ENCODE assay signal across 8 cellular contexts in the genomic region with DNA sequence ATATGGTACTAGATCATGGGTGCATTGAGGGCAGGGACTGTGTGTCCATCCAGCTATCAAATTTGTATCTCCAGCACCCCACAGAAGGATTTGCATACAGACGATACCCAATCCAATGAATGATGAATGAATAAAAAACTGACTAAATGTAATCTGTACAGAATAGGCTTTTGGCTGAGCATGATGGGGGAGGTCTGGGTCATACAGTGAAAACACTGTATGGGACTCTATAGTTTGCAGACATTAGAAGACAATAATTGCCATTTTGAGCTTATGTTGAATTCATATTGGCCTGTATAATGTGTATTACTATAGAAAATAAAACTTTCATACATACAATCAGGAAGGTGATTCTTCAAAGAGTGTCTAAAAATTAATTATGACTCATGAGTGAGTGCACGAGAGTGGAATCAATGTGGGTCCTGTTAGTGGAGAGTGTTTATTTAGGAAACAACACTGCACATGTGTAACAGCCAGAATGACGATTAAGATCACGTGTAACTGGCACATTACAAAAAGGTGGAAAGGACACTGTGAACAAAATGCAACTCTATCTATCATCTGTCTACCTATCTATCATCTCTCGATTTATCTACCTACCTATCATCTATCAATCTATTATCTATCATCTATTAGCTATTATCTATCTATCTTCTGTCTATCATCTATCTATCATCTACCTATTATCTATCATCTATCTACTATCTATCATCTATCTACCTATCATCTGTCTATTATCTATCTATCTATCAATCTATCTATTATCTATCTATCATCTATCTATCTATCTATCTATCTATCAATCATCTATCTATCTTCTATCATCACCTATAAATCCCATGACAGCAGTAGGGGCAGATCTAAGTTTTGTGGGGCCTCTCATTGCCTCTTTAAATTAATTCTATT.
A peak's percentile ranks its signal among the peaks of the same experiment; 100 is the strongest.
DNase-seq lines count a peak whose midpoint lies in the region; ATAC-seq and TF ChIP-seq lines count a peak whose summit lies in the region.
"Had no signal": no experiment of that assay in that cellular context is flagged by ENCODE, and none has a peak within 500 bp of the region (broad histone marks: within the 10 kb centered on the region; RNA-seq: fewer than 3 reads in every experiment).

No MANE protein-coding gene starts in this region.

- H3K27me3 ChIP-seq in HL-60 (ENCODE audit: insufficient read depth, poor library complexity, severe bottlenecking) = no peaks in the 10 kb centered on the region
- H3K27me3 ChIP-seq in colonic mucosa = no peaks in the 10 kb centered on the region
- H3K27me3 ChIP-seq in osteoblast (ENCODE audit: insufficient read depth, low read length) = no peaks in the 10 kb centered on the region

- H3K4me1 ChIP-seq in colonic mucosa = peaks cover 9% of the 10 kb centered on the region
- H3K4me1 ChIP-seq in osteoblast (ENCODE audit: insufficient read depth, low read length) = peaks cover 38% of the 10 kb centered on the region

- H3K79me2 ChIP-seq in osteoblast (ENCODE audit: insufficient read depth, low read length) = no peaks in the 10 kb centered on the region

- peak overlapping the region; percentile 77 for H3K4me2 ChIP-seq in osteoblast (ENCODE audit: insufficient read depth, low read length)

- ATAC-seq in GM19463 (IDR thresholded peaks at IDR 0.05; ENCODE audit: unreplicated experiment) = peak; percentile 2
- no peak for ATAC-seq in GM18861 (IDR thresholded peaks at IDR 0.05; ENCODE audit: unreplicated experiment)

- H2AFZ ChIP-seq in osteoblast (ENCODE audit: low read length) = no peak overlapping the region

- no peaks in the 10 kb centered on the region for H4K20me1 ChIP-seq in osteoblast (ENCODE audit: insufficient read depth, low read length)

- TF ChIP-seq CTCF in HL-60 (IDR thresholded peaks at IDR 0.05; ENCODE audit: insufficient read depth, low read length) = no peak
- no peak for TF ChIP-seq CTCF in colonic mucosa (IDR thresholded peaks at IDR 0.05)
- TF ChIP-seq CTCF in osteoblast (IDR thresholded peaks at IDR 0.05; ENCODE audit: extremely low read depth, low read depth, low read length) = no peak

- no peak overlapping the region for H3K9ac ChIP-seq in colonic mucosa (ENCODE audit: low read depth in 2 of 2, low read length in 2 of 2)

- H3K9me3 ChIP-seq in colonic mucosa (no peaks in the 10 kb centered on the region), osteoblast (ENCODE audit: low read depth, low read length) (peaks cover 4% of the 10 kb centered on the region)

- intact Hi-C loops in colonic mucosa (cut with DNase I) = no loop called here

- no peak for DNase-seq in HL-60 (ENCODE audit: low read depth in 1 of 2, low spot score in 1 of 2)
- no peak for DNase-seq in colonic mucosa
- DNase-seq in osteoblast (ENCODE audit: insufficient read length, low spot score, missing footprints) = no peak
- no peak for DNase-seq in NCI-H526 (lab: John Stamatoyannopoulos, UW)
- DNase-seq in NCI-H1694 (lab: John Stamatoyannopoulos, UW) = no peak
- DNase-seq: natural killer cell had no signal

- H3K27ac ChIP-seq in HL-60 (replicated peaks) (peak overlapping the region; percentile 51), colonic mucosa (peak overlapping the region; percentile 79), osteoblast (ENCODE audit: low read depth, low read length) (peak overlapping the region; percentile 100)

- H3K36me3 ChIP-seq in colonic mucosa (no peaks in the 10 kb centered on the region), osteoblast (ENCODE audit: insufficient read depth, low read length) (no peaks in the 10 kb centered on the region)

- no peak overlapping the region for H3K4me3 ChIP-seq in HL-60 (replicated peaks; ENCODE audit: insufficient read depth, low read length)
- H3K4me3 ChIP-seq in colonic mucosa = no peak overlapping the region
- H3K4me3 ChIP-seq in osteoblast (ENCODE audit: insufficient read depth, low read length) = no peak overlapping the region
